Comparison of ENCODE assay signal across 1 cellular context in genomic region chr1:15618685-15619525, GRCh38.
TF ChIP-seq lines count a peak whose summit lies in the region.

No MANE protein-coding gene starts in this region.

TF ChIP-seq in SK-N-SH treated with all-trans-retinoic acid at 6 μM for 48 hours, 23 proteins besides CTCF, POLR2A, EP300 and RAD21 (continued from another document):
- TF ChIP-seq PATZ1 (CRISPR knock-in tag; IDR thresholded peaks at IDR 0.05; ENCODE audit: borderline replicate concordance) (no peak), ISL1 (CRISPR knock-in tag; IDR thresholded peaks at IDR 0.05) (no peak), CREB5 (CRISPR knock-in tag; IDR thresholded peaks at IDR 0.05; ENCODE audit: low read depth) (no peak)
